Comparison of ENCODE assay signal across 1 cellular context in the genomic region with DNA sequence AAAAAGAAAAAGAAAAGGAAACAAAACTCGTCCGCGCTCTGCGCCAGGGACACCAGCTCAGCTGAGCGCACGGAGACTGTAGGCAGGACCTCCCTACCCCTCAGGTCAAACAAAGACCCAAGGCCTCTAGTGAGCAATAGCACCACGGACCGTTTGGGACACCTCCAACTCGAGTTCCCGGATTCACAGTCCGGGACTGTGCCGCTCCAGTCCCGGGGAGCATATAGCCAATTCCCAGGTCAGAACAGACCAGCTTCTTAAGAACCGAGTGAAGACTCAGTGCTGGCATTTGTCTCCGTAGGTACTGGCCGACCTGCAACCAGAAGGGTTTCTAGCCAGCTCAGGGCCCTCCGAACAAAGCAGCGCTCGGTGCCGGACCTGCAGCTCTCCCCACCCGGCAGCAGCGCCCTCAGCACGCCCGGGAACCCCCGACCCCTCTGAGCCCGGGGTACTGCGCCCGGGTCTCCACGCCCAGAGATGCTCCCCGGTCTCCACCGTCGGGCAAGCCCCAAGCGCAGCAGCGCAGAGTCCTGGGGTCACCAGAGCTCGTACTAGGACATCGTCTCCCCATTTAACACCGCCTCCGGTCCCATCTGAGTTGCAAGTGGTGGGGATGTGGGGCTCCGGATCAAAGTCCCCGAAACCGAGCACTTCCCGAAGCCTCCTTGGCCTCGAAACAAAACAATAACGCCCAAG.
TF ChIP-seq lines count a peak whose summit lies in the region.

No MANE protein-coding gene starts in this region.

TF ChIP-seq in HepG2, 621 proteins besides CTCF, POLR2A, EP300 and RAD21 (continued from another document and continues in another):
- TF ChIP-seq SPEN (CRISPR knock-in tag; IDR thresholded peaks at IDR 0.05; ENCODE audit: low read depth) (no peak), REL (CRISPR knock-in tag; conservative IDR thresholded peaks at IDR 0.05) (0 out of 2 replicates have a peak, but pooled peaks have one; percentile 52), HDAC2 (CRISPR knock-in tag; IDR thresholded peaks at IDR 0.05) (no peak), HES4 (CRISPR knock-in tag; IDR thresholded peaks at IDR 0.05; ENCODE audit: borderline replicate concordance) (no peak), GABPB1 (CRISPR knock-in tag; IDR thresholded peaks at IDR 0.05) (peak; percentile 21; the same call in 1 of the 2 replicates), TCF7 (IDR thresholded peaks at IDR 0.05; ENCODE audit: low read depth) (no peak), ZNF232 (CRISPR knock-in tag; IDR thresholded peaks at IDR 0.05; ENCODE audit: borderline replicate concordance) (no peak), KMT2A (CRISPR knock-in tag; IDR thresholded peaks at IDR 0.05) (peak; percentile 66; the same call in 1 of the 2 replicates), TBX3 (IDR thresholded peaks at IDR 0.05; ENCODE audit: borderline replicate concordance) (no peak), ONECUT2 (CRISPR knock-in tag; IDR thresholded peaks at IDR 0.05) (no peak), ZNF431 (CRISPR knock-in tag; IDR thresholded peaks at IDR 0.05; ENCODE audit: borderline replicate concordance, low read depth) (peak; percentile 38; the same call in 1 of the 2 replicates), ZFY (CRISPR knock-in tag; IDR thresholded peaks at IDR 0.05) (peak; percentile 47), FOXA3 (CRISPR knock-in tag; IDR thresholded peaks at IDR 0.05) (no peak), AGO2 (optimal IDR thresholded peaks at IDR 0.05; ENCODE audit: low read depth, low read length) (peak; percentile 81), ZNF224 (CRISPR knock-in tag; IDR thresholded peaks at IDR 0.05) (peak; percentile 1; the same call in 1 of the 2 replicates), ELF4 (CRISPR knock-in tag; IDR thresholded peaks at IDR 0.05; ENCODE audit: borderline replicate concordance) (no peak), JDP2 (CRISPR knock-in tag; IDR thresholded peaks at IDR 0.05; ENCODE audit: borderline replicate concordance) (no peak), PHF21A (CRISPR knock-in tag; IDR thresholded peaks at IDR 0.05) (0 out of 2 replicates have a peak, but pooled peaks have one; percentile 11), ADNP (CRISPR knock-in tag; IDR thresholded peaks at IDR 0.05) (no peak), SP2 (CRISPR knock-in tag; IDR thresholded peaks at IDR 0.05) (0 out of 2 replicates have a peak, but pooled peaks have one; percentile 15), FOXO1 (CRISPR knock-in tag; IDR thresholded peaks at IDR 0.05) (no peak), ZSCAN20 (CRISPR knock-in tag; IDR thresholded peaks at IDR 0.05; ENCODE audit: borderline replicate concordance) (0 out of 2 replicates have a peak, but pooled peaks have one; percentile 9), PHF8 (CRISPR knock-in tag; IDR thresholded peaks at IDR 0.05) (peak; percentile 43; the same call in 1 of the 2 replicates), CCDC6 (CRISPR knock-in tag; IDR thresholded peaks at IDR 0.05) (no peak), ZNF136 (CRISPR knock-in tag; IDR thresholded peaks at IDR 0.05; ENCODE audit: low read depth) (no peak), BRD4 (CRISPR knock-in tag; IDR thresholded peaks at IDR 0.05) (no peak), ZBTB42 (CRISPR knock-in tag; IDR thresholded peaks at IDR 0.05) (peak; percentile 27; the same call in 1 of the 2 replicates), PHF20 (CRISPR knock-in tag; IDR thresholded peaks at IDR 0.05) (no peak), POLR2G (IDR thresholded peaks at IDR 0.05; ENCODE audit: low read depth, low read length) (peak; percentile 45; the same call in 1 of the 2 replicates), RBFOX2 (IDR thresholded peaks at IDR 0.05; ENCODE audit: low read depth, low read length) (peak; percentile 81), CREM (IDR thresholded peaks at IDR 0.05) (no peak), CREM (CRISPR knock-in tag; IDR thresholded peaks at IDR 0.05) (no peak)
- TF ChIP-seq, protein P1, sequence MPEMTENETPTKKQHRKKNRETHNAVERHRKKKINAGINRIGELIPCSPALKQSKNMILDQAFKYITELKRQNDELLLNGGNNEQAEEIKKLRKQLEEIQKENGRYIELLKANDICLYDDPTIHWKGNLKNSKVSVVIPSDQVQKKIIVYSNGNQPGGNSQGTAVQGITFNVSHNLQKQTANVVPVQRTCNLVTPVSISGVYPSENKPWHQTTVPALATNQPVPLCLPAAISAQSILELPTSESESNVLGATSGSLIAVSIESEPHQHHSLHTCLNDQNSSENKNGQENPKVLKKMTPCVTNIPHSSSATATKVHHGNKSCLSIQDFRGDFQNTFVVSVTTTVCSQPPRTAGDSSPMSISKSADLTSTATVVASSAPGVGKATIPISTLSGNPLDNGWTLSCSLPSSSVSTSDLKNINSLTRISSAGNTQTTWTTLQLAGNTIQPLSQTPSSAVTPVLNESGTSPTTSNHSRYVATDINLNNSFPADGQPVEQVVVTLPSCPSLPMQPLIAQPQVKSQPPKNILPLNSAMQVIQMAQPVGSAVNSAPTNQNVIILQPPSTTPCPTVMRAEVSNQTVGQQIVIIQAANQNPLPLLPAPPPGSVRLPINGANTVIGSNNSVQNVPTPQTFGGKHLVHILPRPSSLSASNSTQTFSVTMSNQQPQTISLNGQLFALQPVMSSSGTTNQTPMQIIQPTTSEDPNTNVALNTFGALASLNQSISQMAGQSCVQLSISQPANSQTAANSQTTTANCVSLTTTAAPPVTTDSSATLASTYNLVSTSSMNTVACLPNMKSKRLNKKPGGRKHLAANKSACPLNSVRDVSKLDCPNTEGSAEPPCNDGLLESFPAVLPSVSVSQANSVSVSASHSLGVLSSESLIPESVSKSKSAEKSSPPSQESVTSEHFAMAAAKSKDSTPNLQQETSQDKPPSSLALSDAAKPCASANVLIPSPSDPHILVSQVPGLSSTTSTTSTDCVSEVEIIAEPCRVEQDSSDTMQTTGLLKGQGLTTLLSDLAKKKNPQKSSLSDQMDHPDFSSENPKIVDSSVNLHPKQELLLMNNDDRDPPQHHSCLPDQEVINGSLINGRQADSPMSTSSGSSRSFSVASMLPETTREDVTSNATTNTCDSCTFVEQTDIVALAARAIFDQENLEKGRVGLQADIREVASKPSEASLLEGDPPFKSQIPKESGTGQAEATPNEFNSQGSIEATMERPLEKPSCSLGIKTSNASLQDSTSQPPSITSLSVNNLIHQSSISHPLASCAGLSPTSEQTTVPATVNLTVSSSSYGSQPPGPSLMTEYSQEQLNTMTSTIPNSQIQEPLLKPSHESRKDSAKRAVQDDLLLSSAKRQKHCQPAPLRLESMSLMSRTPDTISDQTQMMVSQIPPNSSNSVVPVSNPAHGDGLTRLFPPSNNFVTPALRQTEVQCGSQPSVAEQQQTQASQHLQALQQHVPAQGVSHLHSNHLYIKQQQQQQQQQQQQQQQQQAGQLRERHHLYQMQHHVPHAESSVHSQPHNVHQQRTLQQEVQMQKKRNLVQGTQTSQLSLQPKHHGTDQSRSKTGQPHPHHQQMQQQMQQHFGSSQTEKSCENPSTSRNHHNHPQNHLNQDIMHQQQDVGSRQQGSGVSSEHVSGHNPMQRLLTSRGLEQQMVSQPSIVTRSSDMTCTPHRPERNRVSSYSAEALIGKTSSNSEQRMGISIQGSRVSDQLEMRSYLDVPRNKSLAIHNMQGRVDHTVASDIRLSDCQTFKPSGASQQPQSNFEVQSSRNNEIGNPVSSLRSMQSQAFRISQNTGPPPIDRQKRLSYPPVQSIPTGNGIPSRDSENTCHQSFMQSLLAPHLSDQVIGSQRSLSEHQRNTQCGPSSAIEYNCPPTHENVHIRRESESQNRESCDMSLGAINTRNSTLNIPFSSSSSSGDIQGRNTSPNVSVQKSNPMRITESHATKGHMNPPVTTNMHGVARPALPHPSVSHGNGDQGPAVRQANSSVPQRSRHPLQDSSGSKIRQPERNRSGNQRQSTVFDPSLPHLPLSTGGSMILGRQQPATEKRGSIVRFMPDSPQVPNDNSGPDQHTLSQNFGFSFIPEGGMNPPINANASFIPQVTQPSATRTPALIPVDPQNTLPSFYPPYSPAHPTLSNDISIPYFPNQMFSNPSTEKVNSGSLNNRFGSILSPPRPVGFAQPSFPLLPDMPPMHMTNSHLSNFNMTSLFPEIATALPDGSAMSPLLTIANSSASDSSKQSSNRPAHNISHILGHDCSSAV (CRISPR knock-in tag; IDR thresholded peaks at IDR 0.05; ENCODE audit: borderline replicate concordance), result 0 out of 2 replicates have a peak, but pooled peaks have one; percentile 52
- TF ChIP-seq, protein P2, sequence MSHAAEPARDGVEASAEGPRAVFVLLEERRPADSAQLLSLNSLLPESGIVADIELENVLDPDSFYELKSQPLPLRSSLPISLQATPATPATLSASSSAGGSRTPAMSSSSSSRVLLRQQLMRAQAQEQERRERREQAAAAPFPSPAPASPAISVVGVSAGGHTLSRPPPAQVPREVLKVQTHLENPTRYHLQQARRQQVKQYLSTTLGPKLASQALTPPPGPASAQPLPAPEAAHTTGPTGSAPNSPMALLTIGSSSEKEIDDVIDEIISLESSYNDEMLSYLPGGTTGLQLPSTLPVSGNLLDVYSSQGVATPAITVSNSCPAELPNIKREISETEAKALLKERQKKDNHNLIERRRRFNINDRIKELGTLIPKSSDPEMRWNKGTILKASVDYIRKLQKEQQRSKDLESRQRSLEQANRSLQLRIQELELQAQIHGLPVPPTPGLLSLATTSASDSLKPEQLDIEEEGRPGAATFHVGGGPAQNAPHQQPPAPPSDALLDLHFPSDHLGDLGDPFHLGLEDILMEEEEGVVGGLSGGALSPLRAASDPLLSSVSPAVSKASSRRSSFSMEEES (CRISPR knock-in tag; IDR thresholded peaks at IDR 0.05), result no peak
- TF ChIP-seq, protein P3, sequence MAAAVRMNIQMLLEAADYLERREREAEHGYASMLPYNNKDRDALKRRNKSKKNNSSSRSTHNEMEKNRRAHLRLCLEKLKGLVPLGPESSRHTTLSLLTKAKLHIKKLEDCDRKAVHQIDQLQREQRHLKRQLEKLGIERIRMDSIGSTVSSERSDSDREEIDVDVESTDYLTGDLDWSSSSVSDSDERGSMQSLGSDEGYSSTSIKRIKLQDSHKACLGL (CRISPR knock-in tag; IDR thresholded peaks at IDR 0.05), result 0 out of 2 replicates have a peak, but pooled peaks have one; percentile 27
- TF ChIP-seq, protein P4, sequence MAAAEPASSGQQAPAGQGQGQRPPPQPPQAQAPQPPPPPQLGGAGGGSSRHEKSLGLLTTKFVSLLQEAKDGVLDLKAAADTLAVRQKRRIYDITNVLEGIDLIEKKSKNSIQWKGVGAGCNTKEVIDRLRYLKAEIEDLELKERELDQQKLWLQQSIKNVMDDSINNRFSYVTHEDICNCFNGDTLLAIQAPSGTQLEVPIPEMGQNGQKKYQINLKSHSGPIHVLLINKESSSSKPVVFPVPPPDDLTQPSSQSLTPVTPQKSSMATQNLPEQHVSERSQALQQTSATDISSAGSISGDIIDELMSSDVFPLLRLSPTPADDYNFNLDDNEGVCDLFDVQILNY (CRISPR knock-in tag; conservative IDR thresholded peaks at IDR 0.05), result no peak
- TF ChIP-seq, protein P5, sequence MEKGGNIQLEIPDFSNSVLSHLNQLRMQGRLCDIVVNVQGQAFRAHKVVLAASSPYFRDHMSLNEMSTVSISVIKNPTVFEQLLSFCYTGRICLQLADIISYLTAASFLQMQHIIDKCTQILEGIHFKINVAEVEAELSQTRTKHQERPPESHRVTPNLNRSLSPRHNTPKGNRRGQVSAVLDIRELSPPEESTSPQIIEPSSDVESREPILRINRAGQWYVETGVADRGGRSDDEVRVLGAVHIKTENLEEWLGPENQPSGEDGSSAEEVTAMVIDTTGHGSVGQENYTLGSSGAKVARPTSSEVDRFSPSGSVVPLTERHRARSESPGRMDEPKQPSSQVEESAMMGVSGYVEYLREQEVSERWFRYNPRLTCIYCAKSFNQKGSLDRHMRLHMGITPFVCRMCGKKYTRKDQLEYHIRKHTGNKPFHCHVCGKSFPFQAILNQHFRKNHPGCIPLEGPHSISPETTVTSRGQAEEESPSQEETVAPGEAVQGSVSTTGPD (CRISPR knock-in tag; IDR thresholded peaks at IDR 0.05), result no peak
- TF ChIP-seq, protein P6, sequence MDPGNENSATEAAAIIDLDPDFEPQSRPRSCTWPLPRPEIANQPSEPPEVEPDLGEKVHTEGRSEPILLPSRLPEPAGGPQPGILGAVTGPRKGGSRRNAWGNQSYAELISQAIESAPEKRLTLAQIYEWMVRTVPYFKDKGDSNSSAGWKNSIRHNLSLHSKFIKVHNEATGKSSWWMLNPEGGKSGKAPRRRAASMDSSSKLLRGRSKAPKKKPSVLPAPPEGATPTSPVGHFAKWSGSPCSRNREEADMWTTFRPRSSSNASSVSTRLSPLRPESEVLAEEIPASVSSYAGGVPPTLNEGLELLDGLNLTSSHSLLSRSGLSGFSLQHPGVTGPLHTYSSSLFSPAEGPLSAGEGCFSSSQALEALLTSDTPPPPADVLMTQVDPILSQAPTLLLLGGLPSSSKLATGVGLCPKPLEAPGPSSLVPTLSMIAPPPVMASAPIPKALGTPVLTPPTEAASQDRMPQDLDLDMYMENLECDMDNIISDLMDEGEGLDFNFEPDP (CRISPR knock-in tag; conservative IDR thresholded peaks at IDR 0.05), result 0 out of 2 replicates have a peak, but pooled peaks have one; percentile 84
- TF ChIP-seq, protein P7, sequence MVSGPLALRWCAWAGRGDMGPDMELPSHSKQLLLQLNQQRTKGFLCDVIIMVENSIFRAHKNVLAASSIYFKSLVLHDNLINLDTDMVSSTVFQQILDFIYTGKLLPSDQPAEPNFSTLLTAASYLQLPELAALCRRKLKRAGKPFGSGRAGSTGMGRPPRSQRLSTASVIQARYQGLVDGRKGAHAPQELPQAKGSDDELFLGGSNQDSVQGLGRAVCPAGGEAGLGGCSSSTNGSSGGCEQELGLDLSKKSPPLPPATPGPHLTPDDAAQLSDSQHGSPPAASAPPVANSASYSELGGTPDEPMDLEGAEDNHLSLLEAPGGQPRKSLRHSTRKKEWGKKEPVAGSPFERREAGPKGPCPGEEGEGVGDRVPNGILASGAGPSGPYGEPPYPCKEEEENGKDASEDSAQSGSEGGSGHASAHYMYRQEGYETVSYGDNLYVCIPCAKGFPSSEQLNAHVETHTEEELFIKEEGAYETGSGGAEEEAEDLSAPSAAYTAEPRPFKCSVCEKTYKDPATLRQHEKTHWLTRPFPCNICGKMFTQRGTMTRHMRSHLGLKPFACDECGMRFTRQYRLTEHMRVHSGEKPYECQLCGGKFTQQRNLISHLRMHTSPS (CRISPR knock-in tag; IDR thresholded peaks at IDR 0.05; ENCODE audit: low read depth), result no peak
- TF ChIP-seq, protein P8, sequence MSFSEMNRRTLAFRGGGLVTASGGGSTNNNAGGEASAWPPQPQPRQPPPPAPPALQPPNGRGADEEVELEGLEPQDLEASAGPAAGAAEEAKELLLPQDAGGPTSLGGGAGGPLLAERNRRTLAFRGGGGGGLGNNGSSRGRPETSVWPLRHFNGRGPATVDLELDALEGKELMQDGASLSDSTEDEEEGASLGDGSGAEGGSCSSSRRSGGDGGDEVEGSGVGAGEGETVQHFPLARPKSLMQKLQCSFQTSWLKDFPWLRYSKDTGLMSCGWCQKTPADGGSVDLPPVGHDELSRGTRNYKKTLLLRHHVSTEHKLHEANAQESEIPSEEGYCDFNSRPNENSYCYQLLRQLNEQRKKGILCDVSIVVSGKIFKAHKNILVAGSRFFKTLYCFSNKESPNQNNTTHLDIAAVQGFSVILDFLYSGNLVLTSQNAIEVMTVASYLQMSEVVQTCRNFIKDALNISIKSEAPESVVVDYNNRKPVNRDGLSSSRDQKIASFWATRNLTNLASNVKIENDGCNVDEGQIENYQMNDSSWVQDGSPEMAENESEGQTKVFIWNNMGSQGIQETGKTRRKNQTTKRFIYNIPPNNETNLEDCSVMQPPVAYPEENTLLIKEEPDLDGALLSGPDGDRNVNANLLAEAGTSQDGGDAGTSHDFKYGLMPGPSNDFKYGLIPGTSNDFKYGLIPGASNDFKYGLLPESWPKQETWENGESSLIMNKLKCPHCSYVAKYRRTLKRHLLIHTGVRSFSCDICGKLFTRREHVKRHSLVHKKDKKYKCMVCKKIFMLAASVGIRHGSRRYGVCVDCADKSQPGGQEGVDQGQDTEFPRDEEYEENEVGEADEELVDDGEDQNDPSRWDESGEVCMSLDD (CRISPR knock-in tag; IDR thresholded peaks at IDR 0.05; ENCODE audit: borderline replicate concordance), result 0 out of 2 replicates have a peak, but pooled peaks have one; percentile 10
- TF ChIP-seq, protein P9, sequence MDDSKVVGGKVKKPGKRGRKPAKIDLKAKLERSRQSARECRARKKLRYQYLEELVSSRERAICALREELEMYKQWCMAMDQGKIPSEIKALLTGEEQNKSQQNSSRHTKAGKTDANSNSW (CRISPR knock-in tag; IDR thresholded peaks at IDR 0.05; ENCODE audit: borderline replicate concordance), result no peak
